Comparison of ENCODE assay signal across 8 cellular contexts in genomic region chr2:209579236-209579749, GRCh38.
DNase-seq lines count a peak whose midpoint lies in the region; ATAC-seq and TF ChIP-seq lines count a peak whose summit lies in the region.

No MANE protein-coding gene starts in this region.

- 54 to 60% (median 56%) methylated on average over 17 of the region's 17 CpGs for WGBS in stomach, 5 donors

- H3K27me3 ChIP-seq in A673 (replicated peaks; ENCODE audit: insufficient read depth, low read depth, low read length, poor library complexity) (no peaks in the 10 kb centered on the region), WERI-Rb-1 (ENCODE audit: insufficient read depth, low read depth, severe bottlenecking) (no peaks in the 10 kb centered on the region), stomach (no peaks in the 10 kb centered on the region)

- peak overlapping the region; percentile 32 for H3K4me3 ChIP-seq in A673 (ENCODE audit: low read depth, low read length, poor library complexity, severe bottlenecking)
- peak overlapping the region; percentile 25 for H3K4me3 ChIP-seq in HFF-Myc (replicated peaks; ENCODE audit: low read depth, low read length)
- peak overlapping the region; percentile 47 for H3K4me3 ChIP-seq in WERI-Rb-1 (ENCODE audit: low read depth, low read length)
- H3K4me3 ChIP-seq in stomach, result peak overlapping the region in 3 of 4 donors; percentile 8 to 17 (median 10)

- TF ChIP-seq EP300 in stomach (IDR thresholded peaks at IDR 0.05), result no peak

- no peak for TF ChIP-seq CTCF in A673 (conservative IDR thresholded peaks at IDR 0.05; ENCODE audit: low read depth, low read length)
- TF ChIP-seq CTCF in HFF-Myc (IDR thresholded peaks at IDR 0.05; ENCODE audit: low read depth, low read length, missing control alignments), result no peak
- no peak for TF ChIP-seq CTCF in WERI-Rb-1 (IDR thresholded peaks at IDR 0.05; ENCODE audit: low read depth, low read length)
- no peak for TF ChIP-seq CTCF in stomach (IDR thresholded peaks at IDR 0.05)

- no peaks in the 10 kb centered on the region for H3K9me3 ChIP-seq in A673 (ENCODE audit: low read depth, low read length, poor library complexity, severe bottlenecking)
- H3K9me3 ChIP-seq in WERI-Rb-1 (ENCODE audit: severe bottlenecking), result no peaks in the 10 kb centered on the region
- no peaks in the 10 kb centered on the region for H3K9me3 ChIP-seq in stomach

- no peak for TF ChIP-seq POLR2A in stomach (IDR thresholded peaks at IDR 0.05)

- POLR2A ChIA-PET in A673 (lab: Charles Lee; ENCODE audit: low non-redundant PET), result no interaction called here

- ATAC-seq in GM19397 (IDR thresholded peaks at IDR 0.05; ENCODE audit: unreplicated experiment), result no peak

- no TSS peak for BruUV-seq in A673 (replicated peaks; lab: Mats Ljungman, UMichigan)

- H3K4me1 ChIP-seq in A673 (ENCODE audit: insufficient read depth, low read length, poor library complexity, severe bottlenecking) (no peaks in the 10 kb centered on the region), stomach (no peaks in the 10 kb centered on the region)

- intact Hi-C loops in A673 (cut with micrococcal nuclease; ENCODE audit: unreplicated experiment) (loop anchor here (10.0 kb wide), 1 partner anchor 616 kb away; no protein-coding TSS in a partner anchor), stomach (cut with DNase I; ENCODE audit: low total_unique reads) (no loop called here)

- no peak overlapping the region for H3K27ac ChIP-seq in A673 (ENCODE audit: low read depth, low read length, poor library complexity, severe bottlenecking)
- no peak overlapping the region for H3K27ac ChIP-seq in WERI-Rb-1
- H3K27ac ChIP-seq in stomach, result no peak overlapping the region

- CTCF ChIA-PET in A673 (lab: Charles Lee), result no interaction called here

- no peaks in the 10 kb centered on the region for H3K36me3 ChIP-seq in A673 (ENCODE audit: insufficient read depth, low read length, poor library complexity, severe bottlenecking)
- H3K36me3 ChIP-seq in WERI-Rb-1, result no peaks in the 10 kb centered on the region
- no peaks in the 10 kb centered on the region for H3K36me3 ChIP-seq in stomach

- DNase-seq in A673 (ENCODE audit: low spot score) (peak; percentile 45), HFF-Myc (ENCODE audit: extremely low read depth, low read depth) (no peak), WERI-Rb-1 (peak; percentile 68), hippocampal formation (lab: John Stamatoyannopoulos, UW) (peak; percentile 51 to 60), stomach (no peak), NCI-H510A treated with DMSO at 0.1 percent for 48 hours (lab: John Stamatoyannopoulos, UW) (no peak)
- DNase-seq in stimulated activated CD4-positive, alpha-beta T cell treated with anti-CD3 and anti-CD28 coated beads, Interleukin-4, amount 100 ng/mL, for 24 hours, result no peak

Comparison
In these comparisons a context has a peak if more than half of its experiments do, and no peak if none do; other contexts are left out.
1. DNase-seq: peak in A673 (single experiment), WERI-Rb-1 (single experiment) and hippocampal formation (2 of 2); none in HFF-Myc (single experiment), stomach (single experiment), stimulated activated CD4-positive, alpha-beta T cell treated with anti-CD3 and anti-CD28 coated beads, Interleukin-4, amount 100 ng/mL, for 24 hours (single experiment) and NCI-H510A treated with DMSO at 0.1 percent for 48 hours (single experiment).
2. Peak in every context shown above with its lines, with median percentiles within 50 percentile points of each other: H3K4me3 ChIP-seq.